1 cellular context compared by ENCODE assay signal in genomic region chr5:88834108-88834462, GRCh38.
TF ChIP-seq lines count a peak whose summit lies in the region.

No MANE protein-coding gene starts in this region.

TF ChIP-seq in GM23338, 12 proteins besides CTCF, POLR2A, EP300 and RAD21 (continued from another document):
- TF ChIP-seq STAT1 (IDR thresholded peaks at IDR 0.05; ENCODE audit: unreplicated experiment) (no peak), NANOG (IDR thresholded peaks at IDR 0.05; ENCODE audit: borderline replicate concordance) (no peak), CREB1 (CRISPR knock-in tag; IDR thresholded peaks at IDR 0.05; ENCODE audit: low read depth) (no peak), ZNF114 (CRISPR knock-in tag; IDR thresholded peaks at IDR 0.05) (no peak), EZH2 (IDR thresholded peaks at IDR 0.05; ENCODE audit: low read depth, unreplicated experiment) (no peak), ZNF331 (CRISPR knock-in tag; IDR thresholded peaks at IDR 0.05; ENCODE audit: low read depth) (no peak), JUNB (IDR thresholded peaks at IDR 0.05; ENCODE audit: unreplicated experiment) (no peak)
- TF ChIP-seq, protein P1, sequence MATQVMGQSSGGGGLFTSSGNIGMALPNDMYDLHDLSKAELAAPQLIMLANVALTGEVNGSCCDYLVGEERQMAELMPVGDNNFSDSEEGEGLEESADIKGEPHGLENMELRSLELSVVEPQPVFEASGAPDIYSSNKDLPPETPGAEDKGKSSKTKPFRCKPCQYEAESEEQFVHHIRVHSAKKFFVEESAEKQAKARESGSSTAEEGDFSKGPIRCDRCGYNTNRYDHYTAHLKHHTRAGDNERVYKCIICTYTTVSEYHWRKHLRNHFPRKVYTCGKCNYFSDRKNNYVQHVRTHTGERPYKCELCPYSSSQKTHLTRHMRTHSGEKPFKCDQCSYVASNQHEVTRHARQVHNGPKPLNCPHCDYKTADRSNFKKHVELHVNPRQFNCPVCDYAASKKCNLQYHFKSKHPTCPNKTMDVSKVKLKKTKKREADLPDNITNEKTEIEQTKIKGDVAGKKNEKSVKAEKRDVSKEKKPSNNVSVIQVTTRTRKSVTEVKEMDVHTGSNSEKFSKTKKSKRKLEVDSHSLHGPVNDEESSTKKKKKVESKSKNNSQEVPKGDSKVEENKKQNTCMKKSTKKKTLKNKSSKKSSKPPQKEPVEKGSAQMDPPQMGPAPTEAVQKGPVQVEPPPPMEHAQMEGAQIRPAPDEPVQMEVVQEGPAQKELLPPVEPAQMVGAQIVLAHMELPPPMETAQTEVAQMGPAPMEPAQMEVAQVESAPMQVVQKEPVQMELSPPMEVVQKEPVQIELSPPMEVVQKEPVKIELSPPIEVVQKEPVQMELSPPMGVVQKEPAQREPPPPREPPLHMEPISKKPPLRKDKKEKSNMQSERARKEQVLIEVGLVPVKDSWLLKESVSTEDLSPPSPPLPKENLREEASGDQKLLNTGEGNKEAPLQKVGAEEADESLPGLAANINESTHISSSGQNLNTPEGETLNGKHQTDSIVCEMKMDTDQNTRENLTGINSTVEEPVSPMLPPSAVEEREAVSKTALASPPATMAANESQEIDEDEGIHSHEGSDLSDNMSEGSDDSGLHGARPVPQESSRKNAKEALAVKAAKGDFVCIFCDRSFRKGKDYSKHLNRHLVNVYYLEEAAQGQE (IDR thresholded peaks at IDR 0.05; ENCODE audit: unreplicated experiment) = no peak
